Comparison of ENCODE assay signal across 8 cellular contexts in the genomic region with DNA sequence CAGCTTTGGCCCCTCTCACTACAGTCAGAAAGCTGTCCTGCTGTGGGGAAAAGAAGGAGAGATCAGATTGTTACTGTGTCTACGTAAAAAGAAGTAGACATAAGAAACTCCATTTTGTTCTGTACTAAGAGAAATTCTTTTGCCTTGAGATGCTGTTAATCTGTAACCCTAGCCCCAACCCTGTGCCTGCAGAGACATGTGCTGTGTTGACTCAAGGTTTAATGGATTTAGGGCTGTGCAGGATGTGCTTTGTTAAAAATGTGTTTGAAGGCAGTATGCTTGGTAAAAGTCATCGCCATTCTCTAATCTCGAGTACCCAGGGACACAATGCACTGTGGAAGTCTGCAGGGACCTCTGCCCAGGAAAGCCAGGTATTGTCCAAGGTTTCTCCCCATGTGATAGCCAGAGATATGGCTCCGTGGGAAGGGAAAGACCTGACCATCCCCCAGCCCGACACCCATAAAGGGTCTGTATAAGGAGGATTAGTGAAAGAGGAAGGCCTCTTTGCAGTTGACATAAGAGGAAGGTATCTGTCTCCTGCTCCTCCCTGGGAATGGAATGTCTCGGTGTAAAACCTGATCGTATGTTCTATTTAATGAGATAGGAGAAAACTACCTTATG.
DNase-seq lines count a peak whose midpoint lies in the region; ATAC-seq and TF ChIP-seq lines count a peak whose summit lies in the region.
"Not testable (repeated sequence)": the region's sequence is repeated elsewhere in the genome, so short reads cannot be mapped to it uniquely, and the experiment has no call there.

No MANE protein-coding gene starts in this region.

- H3K79me2 ChIP-seq in mammary epithelial cell (ENCODE audit: insufficient read depth, low read length): not testable (repeated sequence)

- not testable (repeated sequence) for ATAC-seq in left colon

- not testable (repeated sequence) for H3K4me2 ChIP-seq in mammary epithelial cell (ENCODE audit: insufficient read depth, low read depth, low read length)

- not testable (repeated sequence) for H3K9me3 ChIP-seq in mammary epithelial cell (replicated peaks; ENCODE audit: insufficient read depth, low read length); transverse colon

- not testable (repeated sequence) for H3K4me3 ChIP-seq in mammary epithelial cell (replicated peaks in 1 of 3; ENCODE audit: insufficient read depth in 1 of 3, low read depth in 2 of 3, low read length in 3 of 3); transverse colon

- WGBS in mammary epithelial cell (ENCODE audit: low coverage, missing lambda C conversion rate): 53% methylated on average over 7 of the region's 7 CpGs
- 40 to 43% methylated on average over 1 to 7 of the region's 7 CpGs for WGBS in transverse colon (ENCODE audit: low coverage in 1 of 2), 2 donors

- not testable (repeated sequence) for TF ChIP-seq POLR2A in transverse colon (IDR thresholded peaks at IDR 0.05)

- TF ChIP-seq CTCF in mammary epithelial cell (conservative IDR thresholded peaks at IDR 0.05 in 1 of 2, IDR thresholded peaks at IDR 0.05 in 1 of 2; ENCODE audit: extremely low read depth in 1 of 2, insufficient read depth in 1 of 2, low read depth in 1 of 2, low read length in 2 of 2); transverse colon (IDR thresholded peaks at IDR 0.05): not testable (repeated sequence)

- peak overlapping the region; percentile 20 for H2AFZ ChIP-seq in mammary epithelial cell (ENCODE audit: low read depth, low read length)

- not testable (repeated sequence) for H3K27ac ChIP-seq in mammary epithelial cell (ENCODE audit: insufficient read depth, low read depth, low read length); transverse colon
- H3K27ac ChIP-seq in epithelial cell of prostate: peak overlapping the region; percentile 75

- not testable (repeated sequence) for TF ChIP-seq EP300 in transverse colon (IDR thresholded peaks at IDR 0.05; ENCODE audit: low read depth)

- not testable (repeated sequence) for H3K36me3 ChIP-seq in mammary epithelial cell (ENCODE audit: insufficient read depth, low read length); transverse colon

- intact Hi-C loops in mammary epithelial cell (cut with micrococcal nuclease); left colon (cut with DNase I, micrococcal nuclease); transverse colon (cut with DNase I; ENCODE audit: low total_unique reads): not testable (repeated sequence)

- not testable (repeated sequence) for H3K27me3 ChIP-seq in mammary epithelial cell (ENCODE audit: insufficient read depth, low read length); transverse colon

- in situ Hi-C loops in mammary epithelial cell (cut with MboI; ENCODE audit: low sequenced_read_pairs in 2 of 2); transverse colon (cut with MboI; ENCODE audit: low pct_ligation_motif_present in 1 of 4, low pct_unique_long_range_greater_than_20kb in 1 of 4, low sequenced_read_pairs in 3 of 4): not testable (repeated sequence)

- not testable (repeated sequence) for H3K9ac ChIP-seq in mammary epithelial cell (ENCODE audit: insufficient read depth, low read length)

- CTCF ChIA-PET in mammary epithelial cell (lab: Charles Lee; ENCODE audit: low non-redundant PET): not testable (repeated sequence)

- H4K20me1 ChIP-seq in mammary epithelial cell (ENCODE audit: insufficient read depth, low read length): not testable (repeated sequence)

- BruUV-seq in mammary epithelial cell (replicated peaks; lab: Mats Ljungman, UMichigan): not testable (repeated sequence)

- not testable (repeated sequence) for H3K4me1 ChIP-seq in mammary epithelial cell (ENCODE audit: insufficient read depth, low read length); transverse colon

- DNase-seq in COLO668 (lab: John Stamatoyannopoulos, UW; ENCODE audit: unreplicated experiment): peak; percentile 15
- peak; percentile 48 for DNase-seq in HT-29 (ENCODE audit: low spot score)
- DNase-seq in NCI-H69 (lab: John Stamatoyannopoulos, UW): peak; percentile 29
- DNase-seq in mammary epithelial cell: not testable (repeated sequence)
- peak; percentile 51 for DNase-seq in epithelial cell of prostate (ENCODE audit: low read depth, low spot score)
- DNase-seq in left colon: peak; percentile 21 to 49
- DNase-seq in mucosa of gallbladder (ENCODE audit: low spot score): peak; percentile 18
- DNase-seq in transverse colon: peak; percentile 25

- dilution Hi-C loops in mammary epithelial cell (cut with HindIII; ENCODE audit: low sequenced_read_pairs): not testable (repeated sequence)
